Comparison of ENCODE assay signal across 7 cellular contexts in the genomic region with DNA sequence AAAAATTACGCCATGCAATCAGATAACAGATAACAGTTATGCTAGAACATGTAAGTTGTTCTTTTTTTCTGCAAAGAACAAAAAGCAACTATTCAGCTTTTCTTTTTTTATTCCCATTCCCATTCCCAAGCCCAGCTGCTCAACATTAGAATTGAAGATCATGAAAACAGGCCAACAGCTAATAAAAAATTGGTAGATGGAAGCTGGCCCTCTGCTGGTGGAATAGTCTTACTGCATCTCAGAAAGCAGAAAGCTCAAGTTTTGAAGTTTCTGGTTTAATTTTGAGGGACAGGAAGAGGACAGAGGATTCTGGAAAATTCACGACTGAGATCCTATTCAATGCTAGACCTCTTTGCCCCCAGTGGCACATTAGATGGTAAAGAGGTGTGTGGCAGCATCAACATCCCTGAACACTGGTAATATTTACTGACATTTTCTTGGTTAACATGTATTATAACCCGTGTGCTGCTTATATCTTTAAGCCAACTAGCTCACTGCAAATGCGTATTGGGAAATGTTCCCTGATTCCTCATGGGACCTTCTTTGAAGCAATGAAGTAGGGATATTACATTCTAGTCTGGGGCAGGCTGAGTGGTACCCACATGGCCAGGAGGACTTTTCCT.
DNase-seq lines count a peak whose midpoint lies in the region; ATAC-seq and TF ChIP-seq lines count a peak whose summit lies in the region.

No MANE protein-coding gene starts in this region.

- no peaks in the 10 kb centered on the region for H3K9me3 ChIP-seq in adrenal gland (replicated peaks in 1 of 3)

- ATAC-seq in HG03520 (IDR thresholded peaks at IDR 0.05; ENCODE audit: unreplicated experiment) (no peak), HG02870 (IDR thresholded peaks at IDR 0.05; ENCODE audit: unreplicated experiment) (no peak)

- no peaks in the 10 kb centered on the region for H3K36me3 ChIP-seq in adrenal gland (replicated peaks in 1 of 2)

- H3K27ac ChIP-seq in adrenal gland = no peak overlapping the region

- H3K4me3 ChIP-seq in adrenal gland = no peak overlapping the region

- no peak for TF ChIP-seq POLR2A in adrenal gland (IDR thresholded peaks at IDR 0.05)

- no peaks in the 10 kb centered on the region for H3K4me1 ChIP-seq in adrenal gland (replicated peaks in 1 of 2)

- intact Hi-C loops in adrenal gland (cut with DNase I) = no loop called here

- peaks cover 5% of the 10 kb centered on the region for H3K27me3 ChIP-seq in adrenal gland

- TF ChIP-seq CTCF in adrenal gland (IDR thresholded peaks at IDR 0.05) = peak; percentile 50 to 84 (median 74)

- DNase-seq in ELR (ENCODE audit: low read depth) (peak; percentile 62), Kasumi-1 (lab: John Stamatoyannopoulos, UW) (peak; percentile 14 to 28), adrenal gland (peak in 4 of 7 donors; percentile 25 to 29 (median 28)), kidney tubule cell (ENCODE audit: low spot score) (peak; percentile 29)
- DNase-seq in stimulated activated CD4-positive, alpha-beta T cell treated with anti-CD3 and anti-CD28 coated beads, Interleukin-12 subunit alpha, Interleukin-12 subunit beta, amount 100 ng/mL, for 4 hours = no peak

- 46 to 58% (median 53%) methylated on average over 4 of the region's 4 CpGs for WGBS in adrenal gland, 4 donors
